In genomic region chr7:27203964-27204594, GRCh38 we compare ENCODE assay signal across 31 cellular contexts. TPM values are rescaled to one million over a fixed set of nuclear protein-coding genes. Genes with fewer than 3 reads are reported as not detected.
DNase-seq lines count a peak whose midpoint lies in the region; ATAC-seq and TF ChIP-seq lines count a peak whose summit lies in the region.
"Had no signal": no experiment of that assay in that cellular context is flagged by ENCODE, and none has a peak within 500 bp of the region (broad histone marks: within the 10 kb centered on the region; RNA-seq: fewer than 3 reads in every experiment).

No MANE protein-coding gene starts in this region.

- POLR2A ChIA-PET in PC-9 (lab: Charles Lee; ENCODE audit: unreplicated experiment): no interaction called here

- no peak overlapping the region for H3K27ac ChIP-seq in right atrium auricular region
- H3K27ac ChIP-seq in left ventricle myocardium inferior (replicated peaks): no peak overlapping the region
- H3K27ac ChIP-seq in epithelial cell of prostate: peak overlapping the region; percentile 84
- peak overlapping the region; percentile 93 for H3K27ac ChIP-seq in vagina
- no peak overlapping the region for H3K27ac ChIP-seq in PC-9
- H3K27ac ChIP-seq: A549, neutrophil, SK-N-MC, tibial artery had no signal

- no peak overlapping the region for H2AFZ ChIP-seq in PC-9

- H3K4me1 ChIP-seq in right atrium auricular region: peaks cover 0 to 28% of the 10 kb centered on the region in 2 donors
- H3K4me1 ChIP-seq in left ventricle myocardium inferior: peaks cover 35% of the 10 kb centered on the region
- peaks cover 60% of the 10 kb centered on the region for H3K4me1 ChIP-seq in vagina
- no peaks in the 10 kb centered on the region for H3K4me1 ChIP-seq in PC-9 (replicated peaks; ENCODE audit: insufficient read depth)
- H3K4me1 ChIP-seq: BE2C had no signal

- no peak for TF ChIP-seq POLR2A in vagina (IDR thresholded peaks at IDR 0.05)

- no peaks in the 10 kb centered on the region for H3K9me2 ChIP-seq in PC-9 (ENCODE audit: insufficient read depth)

- H3K79me2 ChIP-seq in PC-9 (ENCODE audit: low read depth): no peaks in the 10 kb centered on the region

- intact Hi-C loops in left ventricle myocardium inferior (cut with micrococcal nuclease): no loop called here
- intact Hi-C loops in vagina (cut with DNase I): loop anchor here (5.0 to 10.0 kb wide), 2 partner anchors 373 to 721 kb away; no protein-coding TSS in a partner anchor
- intact Hi-C loops in PC-9 (cut with micrococcal nuclease; ENCODE audit: unreplicated experiment): loop anchor here (5.0 kb wide), 1 partner anchor 458 kb away; the partner anchor contains the start of gene HIBADH

- H3K27ac Mint-ChIP-seq in neural crest cell (ENCODE audit: unreplicated experiment): no peak overlapping the region
- H3K27ac Mint-ChIP-seq: T-helper 2 cell treated with Interferon-gamma antibody and Interleukin-4, amounts not matched to agents 5 μg/mL and 100 μg/mL, for 36 hours had no signal

- H3K27me3 ChIP-seq in right atrium auricular region: peaks cover 57 to 67% of the 10 kb centered on the region in 2 donors
- peaks cover 99% of the 10 kb centered on the region for H3K27me3 ChIP-seq in left ventricle myocardium inferior (ENCODE audit: low read depth)
- peaks cover 6% of the 10 kb centered on the region for H3K27me3 ChIP-seq in vagina
- peaks cover 9% of the 10 kb centered on the region; the same call in 1 of the 2 replicates for H3K27me3 ChIP-seq in PC-9 (ENCODE audit: insufficient read depth, low read depth)

- peaks cover 95% of the 10 kb centered on the region for H3K27me3 Mint-ChIP-seq in neural crest cell (ENCODE audit: low read depth)

- H3K36me3 ChIP-seq in right atrium auricular region (no peaks in the 10 kb centered on the region), left ventricle myocardium inferior (no peaks in the 10 kb centered on the region), vagina (no peaks in the 10 kb centered on the region), PC-9 (ENCODE audit: low read depth) (no peaks in the 10 kb centered on the region)
- H3K36me3 ChIP-seq: BE2C, neutrophil, tibial artery had no signal

- H3K4me3 Mint-ChIP-seq in neural crest cell: peak overlapping the region; percentile 8
- H3K4me3 Mint-ChIP-seq: activated T-cell treated with anti-CD3 and anti-CD28 coated beads, Interleukin-2, amount 50 U/mL, for 4 hours; central memory CD8-positive, alpha-beta T cell; T-helper 2 cell treated with Interferon-gamma antibody and Interleukin-4, amounts not matched to agents 5 μg/mL and 100 μg/mL, for 36 hours had no signal

- H3F3A ChIP-seq in PC-9 (ENCODE audit: insufficient read depth, low read depth): peaks cover 7% of the 10 kb centered on the region; the same call in 1 of the 2 replicates

- BruUV-seq in PC-9 (replicated peaks; lab: Mats Ljungman, UMichigan): no TSS peak

- H3K9me3 ChIP-seq in right atrium auricular region (peaks cover 0 to 4% of the 10 kb centered on the region in 2 donors), left ventricle myocardium inferior (replicated peaks) (no peaks in the 10 kb centered on the region), vagina (no peaks in the 10 kb centered on the region), PC-9 (ENCODE audit: insufficient read depth, low read depth) (no peaks in the 10 kb centered on the region)
- H3K9me3 ChIP-seq: A549, BE2C, neutrophil, tibial artery had no signal

- H4K20me1 ChIP-seq in PC-9 (ENCODE audit: insufficient read depth): no peaks in the 10 kb centered on the region

- CTCF ChIA-PET in PC-9 (lab: Charles Lee): interaction anchor here (0.5 to 0.6 kb wide), 2 partner anchors 410 to 811 kb away, joined by 3 to 10 read pairs; no protein-coding TSS in a partner anchor

- H3K4me2 ChIP-seq in PC-9: no peak overlapping the region
- H3K4me2 ChIP-seq: A549 had no signal

- TF ChIP-seq CTCF in right atrium auricular region (IDR thresholded peaks at IDR 0.05) (no peak), left ventricle myocardium inferior (IDR thresholded peaks at IDR 0.05; ENCODE audit: borderline replicate concordance) (no peak), neural crest cell (conservative IDR thresholded peaks at IDR 0.05) (no peak), vagina (IDR thresholded peaks at IDR 0.05) (no peak), PC-9 (conservative IDR thresholded peaks at IDR 0.05) (no peak)

- peaks cover 7% of the 10 kb centered on the region for H3K4me1 Mint-ChIP-seq in neural crest cell

- peaks cover 4% of the 10 kb centered on the region for H3K36me3 Mint-ChIP-seq in neural crest cell (ENCODE audit: low read depth)
- H3K36me3 Mint-ChIP-seq: CD8-positive, alpha-beta memory T cell had no signal

- H3K4me3 ChIP-seq in right atrium auricular region (no peak overlapping the region), left ventricle myocardium inferior (no peak overlapping the region), vagina (peak overlapping the region; percentile 56 to 91), PC-9 (no peak overlapping the region)
- H3K4me3 ChIP-seq: A549, lung had no signal

- DNase-seq in right atrium auricular region (ENCODE audit: low spot score) (peak; percentile 18), left ventricle myocardium inferior (no peak), epithelial cell of prostate (ENCODE audit: low read depth, low spot score) (no peak), neural crest cell (ENCODE audit: low read depth, low spot score) (no peak), vagina (ENCODE audit: extremely low spot score in 2 of 2) (peak in 1 of 2 donors; percentile 25), mucosa of gallbladder (ENCODE audit: low spot score) (no peak), PC-9 (no peak)
- DNase-seq: activated CD4-positive, alpha-beta T cell treated with anti-CD3 and anti-CD28 coated beads for 4 hours; activated naive CD4-positive, alpha-beta T cell treated with Interleukin-2 at 50 U/mL for 16 hours; activated T-cell treated with anti-CD3 and anti-CD28 coated beads, Interleukin-2, amount 50 U/mL, for 4 hours; BE2C; CD8-positive, alpha-beta memory T cell; dermis blood vessel endothelial cell; DMS153; HCEC 1CT; NCI-H2029; NCI-H2227 treated with DMSO at 0.1 percent for 48 hours; stimulated activated naive CD8-positive, alpha-beta T cell treated with anti-CD3 and anti-CD28 coated beads, Interleukin-15, amount 100 ng/mL, for 72 hours had no signal

- H3K9me3 Mint-ChIP-seq in neural crest cell: no peaks in the 10 kb centered on the region
- H3K9me3 Mint-ChIP-seq: activated T-cell treated with anti-CD3 and anti-CD28 coated beads, Interleukin-2, amount 50 U/mL, for 4 hours; central memory CD8-positive, alpha-beta T cell; stimulated activated naive CD8-positive, alpha-beta T cell treated with anti-CD3 and anti-CD28 coated beads, Interleukin-15, amount 100 ng/mL, for 72 hours; T-helper 2 cell treated with Interferon-gamma antibody and Interleukin-4, amounts not matched to agents 5 μg/mL and 100 μg/mL, for 36 hours had no signal

- ATAC-seq in GM19463 (IDR thresholded peaks at IDR 0.05; ENCODE audit: unreplicated experiment): no peak
- ATAC-seq: A549; activated T-cell treated with anti-CD3 and anti-CD28 coated beads, Interleukin-2, amount 50 U/mL, for 4 hours; stimulated activated naive CD8-positive, alpha-beta T cell treated with anti-CD3 and anti-CD28 coated beads, Interleukin-15, amount 100 ng/mL, for 72 hours had no signal

RNA-seq across cellular contexts. Expression of gene HOXA13, which starts 4.2 kb away (rescaled TPM):
- total RNA-seq in right atrium auricular region: not detected
- not detected for total RNA-seq in left ventricle myocardium inferior
- not detected in 2 replicates for total RNA-seq in neural crest cell
- 14.5 TPM for total RNA-seq in vagina
- 0.06 TPM for total RNA-seq in mucosa of gallbladder
- total RNA-seq in PC-9 (2021): 0.35 and 0.40 TPM in 2 replicates
- total RNA-seq: activated T-cell treated with anti-CD3 and anti-CD28 coated beads, Interleukin-2, amount 50 U/mL, for 4 hours; CD8-positive, alpha-beta memory T cell; lung; MCF 10A; pulmonary artery endothelial cell had no signal

RNA-seq across cellular contexts. Expression of gene HOXA11, which starts 19.0 kb away (rescaled TPM):
- total RNA-seq in right atrium auricular region (not detected), left ventricle myocardium inferior (not detected), neural crest cell (not detected in 2 replicates), vagina (9.8 TPM), mucosa of gallbladder (not detected), PC-9 (2021) (0.26 and 0.43 TPM in 2 replicates)
- total RNA-seq: activated T-cell treated with anti-CD3 and anti-CD28 coated beads, Interleukin-2, amount 50 U/mL, for 4 hours; CD8-positive, alpha-beta memory T cell; HT1080; lung; pulmonary artery endothelial cell had no signal

RNA-seq across cellular contexts. Expression of gene HOXA10, which starts 30.0 kb away (rescaled TPM):
- total RNA-seq in right atrium auricular region: not detected
- not detected for total RNA-seq in left ventricle myocardium inferior
- total RNA-seq in neural crest cell: 0.35 TPM in 1 of 2 replicates, not detected in the other
- 19.2 TPM for total RNA-seq in vagina
- total RNA-seq in mucosa of gallbladder: 0.12 TPM
- total RNA-seq in PC-9 (2021): not detected in 2 replicates
- total RNA-seq: CD8-positive, alpha-beta memory T cell had no signal

RNA-seq across cellular contexts. Expression of gene EVX1, which starts 38.5 kb away (rescaled TPM):
- not detected for total RNA-seq in right atrium auricular region
- total RNA-seq in left ventricle myocardium inferior: not detected
- total RNA-seq in neural crest cell: 0.79 and 0.80 TPM in 2 replicates
- total RNA-seq in vagina: 2.5 TPM
- not detected for total RNA-seq in mucosa of gallbladder
- not detected in 2 replicates for total RNA-seq in PC-9 (2021)
- total RNA-seq: activated T-cell treated with anti-CD3 and anti-CD28 coated beads, Interleukin-2, amount 50 U/mL, for 4 hours; CD8-positive, alpha-beta memory T cell; dermis blood vessel endothelial cell; HT1080; lung; MCF 10A; pulmonary artery endothelial cell; RPMI7951; skeletal muscle tissue had no signal

RNA-seq across cellular contexts. Expression of gene HOXA9, which starts 38.7 kb away (rescaled TPM):
- total RNA-seq in right atrium auricular region (not detected), left ventricle myocardium inferior (not detected), neural crest cell (9.0 and 10.0 TPM in 2 replicates), vagina (13.0 TPM), mucosa of gallbladder (0.17 TPM), PC-9 (2021) (1.9 and 2.5 TPM in 2 replicates)
- total RNA-seq: CD8-positive, alpha-beta memory T cell had no signal

Comparison
In these comparisons a context has a peak if more than half of its experiments do, and no peak if none do; other contexts are left out.
1. H3K27ac ChIP-seq: peak in epithelial cell of prostate (single experiment) and vagina (single experiment); none in right atrium auricular region (0 of 2), left ventricle myocardium inferior (single experiment) and PC-9 (single experiment).
2. H3K4me3 ChIP-seq: peak in vagina (2 of 2); none in right atrium auricular region (0 of 2), left ventricle myocardium inferior (single experiment) and PC-9 (single experiment).
3. RNA of gene HOXA13, which starts 4.2 kb away (total RNA-seq): 14.5 TPM in vagina (single experiment); 0.35 to 0.40 TPM in PC-9, 0.06 TPM in mucosa of gallbladder (single experiment), not detected in right atrium auricular region, not detected in left ventricle myocardium inferior (single experiment) and not detected in neural crest cell; every median in the first group is over 10 times any median in the second.
4. RNA of gene HOXA10, which starts 30.0 kb away (total RNA-seq): 19.2 TPM in vagina (single experiment); 0.35 TPM in neural crest cell, 0.12 TPM in mucosa of gallbladder (single experiment), not detected in right atrium auricular region, not detected in left ventricle myocardium inferior (single experiment) and not detected in PC-9; every median in the first group is over 10 times any median in the second.